In genomic region chr1:27574871-27575831, GRCh38 we compare ENCODE assay signal across 8 cellular contexts. TPM values are rescaled to one million over a fixed set of nuclear protein-coding genes. Genes with fewer than 3 reads are reported as not detected.
A peak's percentile ranks its signal among the peaks of the same experiment; 100 is the strongest.
DNase-seq lines count a peak whose midpoint lies in the region; ATAC-seq, FAIRE-seq and TF ChIP-seq lines count a peak whose summit lies in the region.

No MANE protein-coding gene starts in this region.

- peaks cover 2 to 20% of the 10 kb centered on the region in 2 experiments for H4K20me1 ChIP-seq in H1 (replicated peaks in 1 of 2; ENCODE audit: control insufficient read depth in 1 of 2, insufficient read depth in 2 of 2, low read length in 2 of 2)

- H4K8ac ChIP-seq in H1 (ENCODE audit: extremely low read depth, insufficient read depth, low read length) (peak overlapping the region; percentile 92), mesenchymal stem cell (ENCODE audit: low read length) (peak overlapping the region; percentile 85)

- no peak for FAIRE-seq in H1 (lab: Jason Lieb, UNC)

- H3K27me3 Mint-ChIP-seq in type B pancreatic cell, result no peaks in the 10 kb centered on the region

- no peak; a peak in 1 of 3 replicates for TF ChIP-seq POLR2A in H1 (IDR thresholded peaks at IDR 0.05; ENCODE audit: control extremely low read depth in 1 of 2, low read depth in 2 of 2, low read length in 2 of 2)

- peaks cover 0 to 36% of the 10 kb centered on the region in 2 experiments; a peak in 2 of 4 replicates for H3K79me2 ChIP-seq in H1 (ENCODE audit: control insufficient read depth in 1 of 2, insufficient read depth in 2 of 2, low read length in 2 of 2)

- H3K4me2 ChIP-seq in H1 (ENCODE audit: insufficient read depth in 1 of 2, low read depth in 2 of 2, low read length in 2 of 2) (peak overlapping the region; percentile 64 to 65), mesenchymal stem cell (ENCODE audit: low read length, poor library complexity, severe bottlenecking) (peak overlapping the region; percentile 76)

- peak overlapping the region; percentile 5 for H3K56ac ChIP-seq in H1 (replicated peaks; ENCODE audit: insufficient read length, low read depth, low read length)

- H3K14ac ChIP-seq in H1 (ENCODE audit: insufficient read length) (no peak overlapping the region), mesenchymal stem cell (ENCODE audit: low read length in 2 of 2) (no peak overlapping the region)

- peak in 2 of 3 experiments; percentile 40 to 59; a peak in 3 of 4 replicates for TF ChIP-seq CTCF in H1 (IDR thresholded peaks at IDR 0.05; ENCODE audit: control extremely low read depth in 1 of 3, insufficient read depth in 1 of 3, low read depth in 1 of 3, low read length in 3 of 3)
- TF ChIP-seq CTCF in type B pancreatic cell (conservative IDR thresholded peaks at IDR 0.05), result peak; percentile 63

- POLR2A ChIA-PET in H1 (lab: Charles Lee; ENCODE audit: partially characterized antibody), result interaction anchor here (0.6 to 25.0 kb wide), 14 partner anchors 9 to 761 kb away, joined by 3 to 355 read pairs (median 3); partner anchors contain the start of gene AHDC1

- no peak for ATAC-seq in HG03159 (IDR thresholded peaks at IDR 0.05; ENCODE audit: unreplicated experiment)

- peaks cover 36% of the 10 kb centered on the region for H3K4me1 ChIP-seq in ES-I3 (ENCODE audit: insufficient read depth, low read length)
- H3K4me1 ChIP-seq in H1 (replicated peaks in 1 of 4; ENCODE audit: control insufficient read depth in 3 of 4, insufficient read depth in 4 of 4, low read length in 3 of 4), result peaks cover 42 to 55% (median 46%) of the 10 kb centered on the region in 4 experiments
- peaks cover 62% of the 10 kb centered on the region for H3K4me1 ChIP-seq in mesenchymal stem cell (ENCODE audit: control insufficient read depth, insufficient read depth, low read depth, low read length)

- peak overlapping the region; percentile 88 for H3K4ac ChIP-seq in H1 (replicated peaks; ENCODE audit: insufficient read length, low read depth, low read length)
- peak overlapping the region; percentile 60 to 88 for H3K4ac ChIP-seq in mesenchymal stem cell (ENCODE audit: low read depth in 1 of 2, low read length in 2 of 2)

- H3K36me3 ChIP-seq in ES-I3 (ENCODE audit: insufficient read depth, low read length), result no peaks in the 10 kb centered on the region
- H3K36me3 ChIP-seq in H1 (ENCODE audit: control insufficient read depth in 2 of 4, insufficient read depth in 4 of 4, low read length in 3 of 4), result no peaks in the 10 kb centered on the region
- H3K36me3 ChIP-seq in mesenchymal stem cell (ENCODE audit: control insufficient read depth in 1 of 2, insufficient read depth in 2 of 2, low read depth in 1 of 2, low read length in 2 of 2), result peaks cover 2% of the 10 kb centered on the region in 2 experiments

- no peak overlapping the region for H2BK20ac ChIP-seq in H1 (ENCODE audit: low read length)

- peak in 1 of 2 experiments; percentile 45; a peak in 2 of 3 replicates for TF ChIP-seq EP300 in H1 (IDR thresholded peaks at IDR 0.05; ENCODE audit: borderline replicate concordance in 1 of 2, low read depth in 2 of 2, low read length in 2 of 2)

- TF ChIP-seq RAD21 in H1 (IDR thresholded peaks at IDR 0.05 in 1 of 2, conservative IDR thresholded peaks at IDR 0.05 in 1 of 2; ENCODE audit: low read depth in 2 of 2, low read length in 2 of 2), result peak in 1 of 2 experiments; percentile 4; a peak in 1 of 4 replicates

- H3K4me1 Mint-ChIP-seq in type B pancreatic cell (ENCODE audit: unreplicated experiment), result peaks cover 56% of the 10 kb centered on the region

- H3K9ac ChIP-seq in ES-I3 (ENCODE audit: low read depth, low read length) (peak overlapping the region; percentile 60), H1 (replicated peaks in 1 of 4; ENCODE audit: extremely low read depth in 1 of 4, low read depth in 3 of 4, low read length in 3 of 4) (peak overlapping the region in 3 of 4 experiments; percentile 54 to 81 (median 58); a peak in 5 of 7 replicates), mesenchymal stem cell (ENCODE audit: low read length) (peak overlapping the region; percentile 55)

- H3K79me1 ChIP-seq in H1 (ENCODE audit: low read depth, low read length) (peaks cover 14% of the 10 kb centered on the region), mesenchymal stem cell (replicated peaks; ENCODE audit: low read length, poor library complexity, severe bottlenecking) (peaks cover 20% of the 10 kb centered on the region)

- H3K18ac ChIP-seq in H1 (ENCODE audit: extremely low read depth, low read length) (peak overlapping the region; percentile 79), mesenchymal stem cell (ENCODE audit: low read depth in 1 of 2, low read length in 2 of 2) (peak overlapping the region; percentile 58 to 75)

- H3K4me3 Mint-ChIP-seq in type B pancreatic cell, result peak overlapping the region; percentile 77

- H3K9me3 ChIP-seq in ES-I3 (ENCODE audit: control insufficient read depth, insufficient read depth, low read length), result no peaks in the 10 kb centered on the region
- no peaks in the 10 kb centered on the region for H3K9me3 ChIP-seq in H1 (ENCODE audit: insufficient read depth in 2 of 2, low read depth in 1 of 2, low read length in 1 of 2)
- H3K9me3 ChIP-seq in mesenchymal stem cell (ENCODE audit: control insufficient read depth, low read length), result no peaks in the 10 kb centered on the region

- H3K36me3 Mint-ChIP-seq in type B pancreatic cell, result no peaks in the 10 kb centered on the region

- no peak overlapping the region for H4K91ac ChIP-seq in H1 (replicated peaks; ENCODE audit: insufficient read length, low read length)
- H4K91ac ChIP-seq in mesenchymal stem cell (ENCODE audit: low read length), result peak overlapping the region; percentile 52

- DNase-seq in NCI-H460 (ENCODE audit: extremely low read depth, low read depth) (peak; percentile 33), H1 (ENCODE audit: low read depth in 1 of 2, low spot score in 2 of 2) (peak in 1 of 2 experiments; percentile 87), mesenchymal stem cell (peak; percentile 90), type B pancreatic cell (ENCODE audit: extremely low spot score, unreplicated experiment) (no peak), HK-2 (ENCODE audit: unreplicated experiment) (no peak), NAMALWA (ENCODE audit: low spot score) (no peak)

- H3K9me3 Mint-ChIP-seq in type B pancreatic cell, result no peaks in the 10 kb centered on the region

- 3% methylated on average over 34 of the region's 83 CpGs; no CpG with 5 or more reads in 1 of the 2 experiments for WGBS in H1 (ENCODE audit: extremely low coverage in 1 of 2, insufficient coverage in 1 of 2, insufficient read length in 1 of 2, insufficient replicate concordance in 2 of 2, low coverage in 1 of 2, low lambda C conversion rate in 2 of 2, missing lambda C conversion rate in 1 of 2), 2 experiments
- 2% methylated on average over 71 of the region's 83 CpGs for WGBS in mesenchymal stem cell

- H2AK5ac ChIP-seq in H1 (ENCODE audit: low read depth, low read length) (no peak overlapping the region), mesenchymal stem cell (ENCODE audit: low read length, severe bottlenecking) (peak overlapping the region; percentile 41)

- peak overlapping the region; percentile 81 for H3K27ac ChIP-seq in H1 (ENCODE audit: low read depth, low read length)
- H3K27ac ChIP-seq in mesenchymal stem cell (ENCODE audit: low read length, poor library complexity, severe bottlenecking), result peak overlapping the region; percentile 67

- H2BK5ac ChIP-seq in H1 (ENCODE audit: low read depth, low read length), result peak overlapping the region; percentile 83; the same call in 1 of the 2 replicates
- H2BK5ac ChIP-seq in mesenchymal stem cell (ENCODE audit: low read depth, low read length, poor library complexity, severe bottlenecking), result peak overlapping the region; percentile 92

- H2BK15ac ChIP-seq in H1 (ENCODE audit: low read length) (0 out of 2 replicates have a peak overlapping the region, but pooled peaks have one; percentile 88), mesenchymal stem cell (ENCODE audit: low read depth, poor library complexity, severe bottlenecking) (peak overlapping the region; percentile 97)

- peak overlapping the region; percentile 34 to 62 (median 40) for H3K4me3 ChIP-seq in H1 (ENCODE audit: extremely low read depth in 1 of 4, insufficient read depth in 2 of 4, low read depth in 3 of 4, low read length in 4 of 4)
- H3K4me3 ChIP-seq in mesenchymal stem cell (ENCODE audit: insufficient read depth in 1 of 2, low read depth in 1 of 2, low read length in 2 of 2), result peak overlapping the region; percentile 33 to 58

- peaks cover 4% of the 10 kb centered on the region; the same call in 1 of the 2 replicates for H3K23me2 ChIP-seq in H1 (ENCODE audit: low read depth, low read length)

- H2BK12ac ChIP-seq in H1 (ENCODE audit: low read depth, low read length) (peak overlapping the region; percentile 82; the same call in 1 of the 2 replicates), mesenchymal stem cell (ENCODE audit: low read length in 2 of 2) (peak overlapping the region; percentile 49 to 76)

- CTCF ChIA-PET in H1 (lab: Charles Lee; ENCODE audit: partially characterized antibody), result interaction anchor here (1.0 to 56.1 kb wide), 12 partner anchors 8 to 162 kb away, joined by 3 to 1807 read pairs (median 6); partner anchors contain the start of gene AHDC1

- H2AFZ ChIP-seq in H1 (ENCODE audit: low read length) (no peak overlapping the region), mesenchymal stem cell (ENCODE audit: low read depth, low read length) (peak overlapping the region; percentile 5)

- peak overlapping the region; percentile 46 for H4K5ac ChIP-seq in H1 (ENCODE audit: insufficient read length, low read depth, low read length)

- no peak overlapping the region for H3K23ac ChIP-seq in H1 (ENCODE audit: insufficient read length)
- H3K23ac ChIP-seq in mesenchymal stem cell (ENCODE audit: low read length in 2 of 2), result no peak overlapping the region

- H2BK120ac ChIP-seq in H1 (replicated peaks; ENCODE audit: low read depth, low read length), result peak overlapping the region; percentile 58
- peak overlapping the region; percentile 95 for H2BK120ac ChIP-seq in mesenchymal stem cell (ENCODE audit: low read depth, low read length)

- peak overlapping the region; percentile 91 for H3K27ac Mint-ChIP-seq in type B pancreatic cell

- H3K27me3 ChIP-seq in H1 (replicated peaks in 1 of 4; ENCODE audit: control insufficient read depth in 3 of 4, extremely low read depth in 1 of 4, insufficient read depth in 3 of 4, low read length in 3 of 4) (no peaks in the 10 kb centered on the region), mesenchymal stem cell (ENCODE audit: control insufficient read depth in 1 of 2, insufficient read depth in 1 of 2, low read length in 2 of 2) (no peaks in the 10 kb centered on the region)

RNA-seq across cellular contexts. Expression of gene AHDC1, which starts 28.8 kb away (rescaled TPM):
- 1.5 and 1.7 TPM in 2 replicates for total RNA-seq in NCI-H460 (2014; rRNA removed; shearing (Covaris generic))
- 0.99 and 2.3 TPM in 2 replicates for polyA plus RNA-seq in NCI-H460 (2014; cell fraction: nucleus; rRNA removed)
- 35.1 and 39.4 TPM in 2 replicates for total RNA-seq in H1 (2021; fragmentation: NEBNext Ultra II Directional; extraction: Animal tissue kit (Norgen Biotek cat#: 25700))
- polyA plus RNA-seq in H1 (2011; rRNA removed), result 4.4 and 8.6 TPM in 2 replicates
- 3.3 TPM for polyA plus RNA-seq in H1 (2011; cell fraction: cytosol; rRNA removed)
- 17.1 TPM for polyA plus RNA-seq in H1 (2011; cell fraction: nucleus; rRNA removed)
- polyA plus RNA-seq in H1 (2012, experiment 1 of 2), result 18.4 to 23.0 TPM (median 21.1 TPM) in 4 replicates
- polyA plus RNA-seq in H1 (2012, experiment 2 of 2), result 17.0 TPM
- polyA plus RNA-seq in H1 (2013, experiment 1 of 2), result 11.2 TPM
- 11.1 TPM for polyA plus RNA-seq in H1 (2013, experiment 2 of 2)
- polyA minus RNA-seq in H1 (2011; rRNA and poly(A)+ RNA removed), result 4.4 and 6.1 TPM in 2 replicates
- 11.9 TPM for polyA minus RNA-seq in H1 (2011; cell fraction: cytosol; rRNA and poly(A)+ RNA removed)
- 10.5 TPM for polyA minus RNA-seq in H1 (2011; cell fraction: nucleus; rRNA and poly(A)+ RNA removed)
- polyA plus RNA-seq in mesenchymal stem cell (2013, experiment 1 of 2), result 27.0 TPM
- polyA plus RNA-seq in mesenchymal stem cell (2013, experiment 2 of 2), result 24.1 TPM
- total RNA-seq in type B pancreatic cell (ENCODE audit: low replicate concordance), result 49.3 and 61.0 TPM in 2 replicates

RNA-seq across cellular contexts. Expression of gene FGR, which starts 59.8 kb away (rescaled TPM):
- not detected in 2 replicates for total RNA-seq in NCI-H460 (2014; rRNA removed; shearing (Covaris generic))
- not detected in 2 replicates for polyA plus RNA-seq in NCI-H460 (2014; cell fraction: nucleus; rRNA removed)
- 0.22 and 0.36 TPM in 2 replicates for total RNA-seq in H1 (2021; fragmentation: NEBNext Ultra II Directional; extraction: Animal tissue kit (Norgen Biotek cat#: 25700))
- polyA plus RNA-seq in H1 (2011; rRNA removed), result 0.86 and 0.95 TPM in 2 replicates
- 0.62 TPM for polyA plus RNA-seq in H1 (2011; cell fraction: cytosol; rRNA removed)
- 1.6 TPM for polyA plus RNA-seq in H1 (2011; cell fraction: nucleus; rRNA removed)
- polyA plus RNA-seq in H1 (2012, experiment 1 of 2), result 0.39 to 0.50 TPM (median 0.42 TPM) in 3 of 4 replicates, not detected in the other
- polyA plus RNA-seq in H1 (2012, experiment 2 of 2), result 0.18 TPM
- polyA plus RNA-seq in H1 (2013, experiment 1 of 2), result 0.34 TPM
- 0.33 TPM for polyA plus RNA-seq in H1 (2013, experiment 2 of 2)
- 0.57 and 1.2 TPM in 2 replicates for polyA minus RNA-seq in H1 (2011; rRNA and poly(A)+ RNA removed)
- not detected for polyA minus RNA-seq in H1 (2011; cell fraction: cytosol; rRNA and poly(A)+ RNA removed)
- 0.60 TPM for polyA minus RNA-seq in H1 (2011; cell fraction: nucleus; rRNA and poly(A)+ RNA removed)
- 0.04 TPM for polyA plus RNA-seq in mesenchymal stem cell (2013, experiment 1 of 2)
- 0.03 TPM for polyA plus RNA-seq in mesenchymal stem cell (2013, experiment 2 of 2)
- total RNA-seq in type B pancreatic cell (ENCODE audit: low replicate concordance), result not detected in 2 replicates

Comparison
In these comparisons a context has a peak if more than half of its experiments do, and no peak if none do; other contexts are left out.
1. DNase-seq: peak in NCI-H460 (single experiment) and mesenchymal stem cell (single experiment); none in type B pancreatic cell (single experiment), HK-2 (single experiment) and NAMALWA (single experiment).
2. RNA of gene AHDC1, which starts 28.8 kb away (total RNA-seq): 49.3 to 61.0 TPM in type B pancreatic cell and 35.1 to 39.4 TPM in H1; 1.5 to 1.7 TPM in NCI-H460; every median in the first group is over 10 times any median in the second.
3. Peak in every context shown above with its lines, with median percentiles within 50 percentile points of each other: H3K9ac ChIP-seq.